ENCODE assay signal across 18 cellular contexts in genomic region chr12:28939427-28939826, GRCh38.
"Had no signal": no experiment of that assay in that cellular context is flagged by ENCODE, and none has a peak within 500 bp of the region (broad histone marks: within the 10 kb centered on the region; RNA-seq: fewer than 3 reads in every experiment).

No MANE protein-coding gene starts in this region.

- H3K4me1 Mint-ChIP-seq: activated CD4-positive, alpha-beta memory T cell treated with anti-CD3 and anti-CD28 coated beads, Interleukin-2, amount 10 ng/mL, durations not matched to agents 7 days and 5 days had no signal

- H3K27me3 Mint-ChIP-seq: activated CD4-positive, alpha-beta memory T cell treated with anti-CD3 and anti-CD28 coated beads, Interleukin-2, amount 10 ng/mL, durations not matched to agents 7 days and 5 days; natural killer cell treated with Interleukin-12 subunit alpha and Interleukin-12 subunit beta and Interleukin-15 and Interleukin-18, amount 100 ng/mL, for 72 hours had no signal

- H3K79me2 ChIP-seq: hepatocyte had no signal

- H3K9me3 Mint-ChIP-seq: activated CD4-positive, alpha-beta memory T cell treated with anti-CD3 and anti-CD28 coated beads, Interleukin-2, amount 10 ng/mL, durations not matched to agents 7 days and 5 days; activated T-cell treated with anti-CD3 and anti-CD28 coated beads, Interleukin-2, amount 50 U/mL, for 4 hours had no signal

- H3K4me3 Mint-ChIP-seq: activated CD4-positive, alpha-beta memory T cell treated with anti-CD3 and anti-CD28 coated beads, Interleukin-2, amount 10 ng/mL, durations not matched to agents 7 days and 5 days; activated T-cell treated with anti-CD3 and anti-CD28 coated beads, Interleukin-2, amount 50 U/mL, for 4 hours; natural killer cell treated with Interleukin-12 subunit alpha and Interleukin-12 subunit beta and Interleukin-15 and Interleukin-18, amount 100 ng/mL, for 72 hours; T-helper 17 cell had no signal

- H3K36me3 Mint-ChIP-seq: natural killer cell treated with Interleukin-12 subunit alpha and Interleukin-12 subunit beta and Interleukin-15 and Interleukin-18, amount 100 ng/mL, for 72 hours had no signal

- FAIRE-seq: kidney had no signal

- DNase-seq: activated CD4-positive, alpha-beta memory T cell treated with anti-CD3 and anti-CD28 coated beads, Interleukin-2, amount 10 ng/mL, durations not matched to agents 7 days and 5 days; activated CD4-positive, alpha-beta T cell treated with anti-CD3 and anti-CD28 coated beads for 4 hours; activated effector memory CD4-positive, alpha-beta T cell treated with Interleukin-2 at 50 U/mL for 16 hours; activated naive CD4-positive, alpha-beta T cell treated with anti-CD3 and anti-CD28 coated beads, Interleukin-2, amount 50 U/mL, for 16 hours; activated T-cell treated with anti-CD3 and anti-CD28 coated beads, Interleukin-2, amount 50 U/mL, for 4 hours; cortex of kidney; effector memory CD4-positive, alpha-beta T cell; kidney; left ventricle myocardium inferior; mesendoderm; nucleus accumbens; right cardiac atrium; stimulated activated naive CD8-positive, alpha-beta T cell treated with anti-CD3 and anti-CD28 coated beads, Interleukin-15, Interleukin-2, amounts not matched to agents 100 U/mL and 50 U/mL, for 24 hours; T-helper 17 cell; trophoblast cell had no signal

- H3K27me3 ChIP-seq: hepatocyte, suprapubic skin had no signal

- H3K36me3 ChIP-seq: left ventricle myocardium inferior, suprapubic skin had no signal

- H2AFZ ChIP-seq: hepatocyte had no signal

- H3K4me3 ChIP-seq: hepatocyte, left ventricle myocardium inferior, suprapubic skin had no signal

- H3K4me1 ChIP-seq: left ventricle myocardium inferior had no signal

- H3K27ac Mint-ChIP-seq: activated CD4-positive, alpha-beta memory T cell treated with anti-CD3 and anti-CD28 coated beads, Interleukin-2, amount 10 ng/mL, durations not matched to agents 7 days and 5 days; natural killer cell treated with Interleukin-12 subunit alpha and Interleukin-12 subunit beta and Interleukin-15 and Interleukin-18, amount 100 ng/mL, for 72 hours; T-helper 17 cell had no signal

- H3K9me3 ChIP-seq: left ventricle myocardium inferior, suprapubic skin had no signal

- H3K4me2 ChIP-seq: hepatocyte had no signal

- ATAC-seq: activated T-cell treated with anti-CD3 and anti-CD28 coated beads, Interleukin-2, amount 50 U/mL, for 4 hours; natural killer cell treated with Interleukin-12 subunit alpha and Interleukin-12 subunit beta and Interleukin-15 and Interleukin-18, amount 100 ng/mL, for 72 hours; stimulated activated naive CD8-positive, alpha-beta T cell treated with anti-CD3 and anti-CD28 coated beads, Interleukin-15, Interleukin-2, amounts not matched to agents 100 U/mL and 50 U/mL, for 24 hours; T-helper 17 cell had no signal

- H3K27ac ChIP-seq: hepatocyte, left ventricle myocardium inferior, suprapubic skin had no signal
